ENCODE assay signal across 16 cellular contexts in genomic region chr2:119598576-119598975, GRCh38. TPM values are rescaled to one million over a fixed set of nuclear protein-coding genes. Genes with fewer than 3 reads are reported as not detected.
DNase-seq lines count a peak whose midpoint lies in the region; ATAC-seq lines count a peak whose summit lies in the region.
"Had no signal": no experiment of that assay in that cellular context is flagged by ENCODE, and none has a peak within 500 bp of the region (broad histone marks: within the 10 kb centered on the region; RNA-seq: fewer than 3 reads in every experiment).

No MANE protein-coding gene starts in this region.

- POLR2A ChIA-PET in CD4-positive, alpha-beta memory T cell (lab: Charles Lee; ENCODE audit: partially characterized antibody), result no interaction called here

- ATAC-seq in left colon, result peak; percentile 57
- no peak for ATAC-seq in HG03439 (IDR thresholded peaks at IDR 0.05; ENCODE audit: unreplicated experiment)
- ATAC-seq in GM18861 (IDR thresholded peaks at IDR 0.05; ENCODE audit: unreplicated experiment), result no peak
- ATAC-seq: gastroesophageal sphincter, left lobe of liver, PC-3 had no signal

- H3K27ac Mint-ChIP-seq in CD4-positive, alpha-beta memory T cell, result no peak overlapping the region
- H3K27ac Mint-ChIP-seq: activated CD4-positive, alpha-beta T cell treated with anti-CD3 and anti-CD28 coated beads, Interleukin-2, amount 10 ng/mL, durations not matched to agents 7 days and 5 days; endodermal cell had no signal

- no peak overlapping the region for H3K4me3 ChIP-seq in CD4-positive, alpha-beta memory T cell (ENCODE audit: low read length in 2 of 2)
- H3K4me3 ChIP-seq: gastroesophageal sphincter had no signal

- H3K27me3 ChIP-seq in CD4-positive, alpha-beta memory T cell (ENCODE audit: insufficient read depth, low read length), result no peaks in the 10 kb centered on the region
- H3K27me3 ChIP-seq: brain microvascular endothelial cell, gastroesophageal sphincter had no signal

- no peak overlapping the region for H3K27ac ChIP-seq in CD4-positive, alpha-beta memory T cell (ENCODE audit: low read depth, low read length)
- H3K27ac ChIP-seq: brain microvascular endothelial cell, gastroesophageal sphincter had no signal

- H3K4me1 ChIP-seq in CD4-positive, alpha-beta memory T cell (ENCODE audit: insufficient read depth, low read length), result no peaks in the 10 kb centered on the region

- no peaks in the 10 kb centered on the region for H3K36me3 ChIP-seq in CD4-positive, alpha-beta memory T cell (ENCODE audit: insufficient read depth, low read length)
- H3K36me3 ChIP-seq: brain microvascular endothelial cell, gastroesophageal sphincter had no signal

- H3K9me3 ChIP-seq in CD4-positive, alpha-beta memory T cell (ENCODE audit: control insufficient read depth in 1 of 2, low read length in 2 of 2), result no peaks in the 10 kb centered on the region
- H3K9me3 ChIP-seq: gastroesophageal sphincter had no signal

- intact Hi-C loops in left colon (cut with DNase I, micrococcal nuclease), result no loop called here
- intact Hi-C loops in CD4-positive, alpha-beta memory T cell (cut with micrococcal nuclease), result no loop called here

- no peak overlapping the region for H3K4me3 Mint-ChIP-seq in CD4-positive, alpha-beta memory T cell
- H3K4me3 Mint-ChIP-seq: activated CD4-positive, alpha-beta T cell treated with anti-CD3 and anti-CD28 coated beads, Interleukin-2, amount 10 ng/mL, durations not matched to agents 7 days and 5 days; endodermal cell had no signal

- H3K27me3 Mint-ChIP-seq in CD4-positive, alpha-beta memory T cell, result peaks cover 6 to 7% of the 10 kb centered on the region in 2 donors

- H3K9me3 Mint-ChIP-seq in CD4-positive, alpha-beta memory T cell, result no peaks in the 10 kb centered on the region
- H3K9me3 Mint-ChIP-seq: activated CD4-positive, alpha-beta T cell treated with anti-CD3 and anti-CD28 coated beads, Interleukin-2, amount 10 ng/mL, durations not matched to agents 7 days and 5 days; endodermal cell had no signal

- H3K4me1 Mint-ChIP-seq in CD4-positive, alpha-beta memory T cell, result no peaks in the 10 kb centered on the region
- H3K4me1 Mint-ChIP-seq: activated CD4-positive, alpha-beta T cell treated with anti-CD3 and anti-CD28 coated beads, Interleukin-2, amount 10 ng/mL, durations not matched to agents 7 days and 5 days had no signal

- H3K36me3 Mint-ChIP-seq in CD4-positive, alpha-beta memory T cell, result no peaks in the 10 kb centered on the region

- CTCF ChIA-PET in CD4-positive, alpha-beta memory T cell (lab: Charles Lee; ENCODE audit: partially characterized antibody), result no interaction called here

- DNase-seq in Ammon's horn (ENCODE audit: low spot score) (peak; percentile 35), NCI-H1417 treated with DMSO at 0.1 percent for 48 hours (lab: John Stamatoyannopoulos, UW) (peak; percentile 12), NCI-H748 treated with DMSO at 0.1 percent for 48 hours (lab: John Stamatoyannopoulos, UW) (peak; percentile 86), left colon (no peak)
- no peak for DNase-seq in CD4-positive, alpha-beta memory T cell
- no peak for DNase-seq in stimulated activated CD4-positive, alpha-beta T cell treated with anti-CD3 and anti-CD28 coated beads, Interleukin-2, amount 100 ng/mL, for 24 hours
- DNase-seq: activated CD4-positive, alpha-beta T cell treated with anti-CD3 and anti-CD28 coated beads, Interleukin-2, amount 10 ng/mL, durations not matched to agents 7 days and 5 days; brain microvascular endothelial cell; endodermal cell; PC-3 had no signal

RNA-seq across cellular contexts. Expression of gene CFAP221, which starts 54.3 kb away (rescaled TPM):
- not detected for total RNA-seq in left colon
- total RNA-seq in CD4-positive, alpha-beta memory T cell, result not detected
- not detected for polyA plus RNA-seq in CD4-positive, alpha-beta memory T cell
- total RNA-seq: activated CD4-positive, alpha-beta T cell treated with anti-CD3 and anti-CD28 coated beads, Interleukin-2, amount 10 ng/mL, durations not matched to agents 7 days and 5 days; HT1080; PC-3; T-helper 1 cell treated with Interleukin-12 subunit alpha and Interleukin-12 subunit beta and Interleukin-4 antibody, amounts not matched to agents 30 ng/mL and 1 ng/mL, for 36 hours had no signal

Comparison
In these comparisons a context has a peak if more than half of its experiments do, and no peak if none do; other contexts are left out.
1. DNase-seq: peak in Ammon's horn (single experiment), NCI-H1417 treated with DMSO at 0.1 percent for 48 hours (single experiment) and NCI-H748 treated with DMSO at 0.1 percent for 48 hours (single experiment); none in left colon (0 of 2), CD4-positive, alpha-beta memory T cell (0 of 5) and stimulated activated CD4-positive, alpha-beta T cell treated with anti-CD3 and anti-CD28 coated beads, Interleukin-2, amount 100 ng/mL, for 24 hours (0 of 2).